In genomic region chr3:112446343-112446742, GRCh38 we compare ENCODE assay signal across 1 cellular context.
TF ChIP-seq lines count a peak whose summit lies in the region.

No MANE protein-coding gene starts in this region.

TF ChIP-seq in SK-N-SH, 30 proteins besides CTCF, POLR2A, EP300 and RAD21 (continued from another document):
- TF ChIP-seq PBX3 (IDR thresholded peaks at IDR 0.05) (no peak), RXRA (IDR thresholded peaks at IDR 0.05; ENCODE audit: borderline replicate concordance, low read depth) (no peak), MXI1 (IDR thresholded peaks at IDR 0.05; ENCODE audit: low read depth, low read length) (no peak), FOSL2 (IDR thresholded peaks at IDR 0.05; ENCODE audit: borderline replicate concordance, low read depth) (no peak), CHD2 (IDR thresholded peaks at IDR 0.05; ENCODE audit: low read length, partially characterized antibody) (no peak), TEAD4 (IDR thresholded peaks at IDR 0.05; ENCODE audit: borderline replicate concordance, insufficient read depth) (no peak), FOXM1 (IDR thresholded peaks at IDR 0.05; ENCODE audit: low read depth) (no peak)
